In the genomic region with DNA sequence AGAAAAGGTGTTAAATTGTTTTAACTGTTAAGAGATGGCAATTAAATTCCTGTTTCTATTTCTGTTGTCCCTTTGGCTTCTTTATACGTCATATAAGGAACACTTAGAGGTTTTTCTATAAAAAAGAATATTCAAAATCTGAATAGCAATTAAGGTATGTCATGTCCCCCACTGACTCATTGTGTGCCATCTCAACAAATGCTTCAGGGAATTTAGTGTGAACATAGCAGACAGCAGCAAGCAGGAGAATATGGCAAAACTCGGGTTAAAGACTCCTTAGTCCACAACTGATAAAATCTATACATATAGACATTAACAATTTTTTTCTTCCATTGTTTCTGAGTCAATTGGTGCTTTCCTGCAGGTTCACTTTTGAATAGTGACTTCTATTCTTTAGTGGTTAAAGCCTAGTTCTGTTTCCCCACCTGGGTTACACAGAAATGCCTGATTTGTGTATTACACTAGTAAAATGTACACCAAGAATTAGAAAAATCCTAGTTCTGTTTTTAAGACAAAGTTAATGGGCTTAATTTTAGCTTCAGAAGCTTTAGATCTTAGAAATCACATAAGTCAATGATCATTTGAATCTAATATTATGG, we compare ENCODE assay signal across 26 cellular contexts. TPM values are rescaled to one million over a fixed set of nuclear protein-coding genes. Genes with fewer than 3 reads are reported as not detected.
DNase-seq lines count a peak whose midpoint lies in the region; ATAC-seq and TF ChIP-seq lines count a peak whose summit lies in the region.
"Had no signal": no experiment of that assay in that cellular context is flagged by ENCODE, and none has a peak within 500 bp of the region (broad histone marks: within the 10 kb centered on the region; RNA-seq: fewer than 3 reads in every experiment).

No MANE protein-coding gene starts in this region.

- ATAC-seq in GM19351 (IDR thresholded peaks at IDR 0.05; ENCODE audit: unreplicated experiment) (peak; percentile 45), HG02870 (IDR thresholded peaks at IDR 0.05; ENCODE audit: unreplicated experiment) (peak; percentile 72), GM18519 (IDR thresholded peaks at IDR 0.05; ENCODE audit: low FRiP score, unreplicated experiment) (no peak), GM19035 (IDR thresholded peaks at IDR 0.05; ENCODE audit: unreplicated experiment) (no peak), T-cell (replicated peaks in 1 of 4) (no peak)
- ATAC-seq: A549, HepG2 had no signal

- no peaks in the 10 kb centered on the region for H3K27me3 Mint-ChIP-seq in T-cell
- H3K27me3 Mint-ChIP-seq: CD4-positive, alpha-beta T cell had no signal

- DNase-seq in M059J (ENCODE audit: low read depth), result peak; percentile 48
- peak; percentile 20 for DNase-seq in epithelial cell of esophagus (ENCODE audit: low read depth)
- no peak for DNase-seq in T-cell
- no peak for DNase-seq in stimulated activated CD4-positive, alpha-beta T cell treated with anti-CD3 and anti-CD28 coated beads, Interleukin-4, amount 100 ng/mL, for 1 hour
- DNase-seq: AML-193; CD4-positive, alpha-beta T cell; DMS53; H7; Karpas-422; NCI-H1092 treated with DMSO at 0.1 percent for 48 hours; NCI-H1436; NCI-H187; NCI-H2171 treated with DMSO at 0.1 percent for 48 hours; NCI-H345; NCI-H510A treated with DMSO at 0.1 percent for 48 hours; NCI-H82; NK-92 treated with Interleukin-12 subunit alpha and Interleukin-12 subunit beta, amount 100 ng/mL, for 24 hours; SHP77; T-helper 1 cell had no signal

- H3K4me1 Mint-ChIP-seq in T-cell, result no peaks in the 10 kb centered on the region

- H3K27ac Mint-ChIP-seq in T-cell, result no peak overlapping the region
- H3K27ac Mint-ChIP-seq: CD4-positive, alpha-beta T cell had no signal

- no peaks in the 10 kb centered on the region for H3K36me3 Mint-ChIP-seq in T-cell

- H3K4me3 ChIP-seq in epithelial cell of esophagus (ENCODE audit: low read length), result no peak overlapping the region
- H3K4me3 ChIP-seq: A549; BLaER1 treated with 17β-estradiol and CSF1 and Interleukin-3, amounts not matched to agents 10 nM and 100 nM had no signal

- CTCF ChIA-PET in T-cell (lab: Charles Lee), result no interaction called here

- no peak for TF ChIP-seq CTCF in epithelial cell of esophagus (IDR thresholded peaks at IDR 0.05; ENCODE audit: insufficient read depth, low read depth, low read length, missing control alignments)

- H3K4me3 Mint-ChIP-seq in T-cell, result no peak overlapping the region
- H3K4me3 Mint-ChIP-seq: CD4-positive, alpha-beta T cell had no signal

- POLR2A ChIA-PET in T-cell (lab: Charles Lee), result interaction anchor here in 1 of 2 donors (0.5 kb wide), 1 partner anchor 777 kb away, joined by 3 read pairs; no protein-coding TSS in a partner anchor

- H3K9me3 Mint-ChIP-seq in T-cell, result peaks cover 0 to 3% (median 3%) of the 10 kb centered on the region in 3 donors
- H3K9me3 Mint-ChIP-seq: CD4-positive, alpha-beta T cell had no signal

RNA-seq across cellular contexts. Expression of a gene that starts 17.9 kb away (rescaled TPM):
- total RNA-seq in M059J (2014; rRNA removed; shearing (Covaris generic)), result 2,299 and 2,313 TPM in 2 replicates
- total RNA-seq in T-cell, result 1,000 to 10,000 TPM; 2,916 to 3,772 (median 3,224) TPM

Comparison
In these comparisons a context has a peak if more than half of its experiments do, and no peak if none do; other contexts are left out.
1. ATAC-seq: peak in GM19351 (single experiment) and HG02870 (single experiment); none in GM18519 (single experiment), GM19035 (single experiment) and T-cell (0 of 4).
2. DNase-seq: peak in M059J (single experiment) and epithelial cell of esophagus (single experiment); none in T-cell (0 of 34) and stimulated activated CD4-positive, alpha-beta T cell treated with anti-CD3 and anti-CD28 coated beads, Interleukin-4, amount 100 ng/mL, for 1 hour (single experiment).